4 cellular contexts compared by ENCODE assay signal in the genomic region with DNA sequence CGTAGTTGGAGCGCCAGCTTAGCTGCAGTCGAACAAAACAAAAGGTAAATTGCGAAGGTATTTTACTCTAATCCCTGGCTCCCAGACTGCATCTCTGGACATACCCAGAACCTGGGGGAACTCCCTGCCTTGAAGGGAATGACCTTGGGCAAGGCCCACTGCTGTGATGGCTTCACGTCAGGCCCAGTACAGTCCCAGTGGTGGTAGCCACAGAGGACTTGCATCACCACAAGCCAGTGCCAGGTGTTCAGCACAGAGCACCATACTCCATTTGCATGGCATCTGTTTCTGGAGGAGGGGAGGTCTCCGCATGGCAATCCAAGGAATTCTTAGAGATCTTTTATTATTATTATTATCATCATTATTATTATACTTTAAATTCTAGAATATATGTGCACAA. TPM values are rescaled to one million over a fixed set of nuclear protein-coding genes. Genes with fewer than 3 reads are reported as not detected.
"Had no signal": no experiment of that assay in that cellular context is flagged by ENCODE, and none has a peak within 500 bp of the region (broad histone marks: within the 10 kb centered on the region; RNA-seq: fewer than 3 reads in every experiment).

No MANE protein-coding gene starts in this region.

- ATAC-seq: GM12878 had no signal

- DNase-seq: GDM1, GF-D8 had no signal

- H3K4me3 ChIP-seq: GM12878 had no signal

RNA-seq across cellular contexts. Expression of a gene that starts 5.6 kb away (rescaled TPM):
- total RNA-seq: G401, GM12878 had no signal

RNA-seq across cellular contexts. Expression of a gene that starts 51.8 kb away (rescaled TPM):
- total RNA-seq: G401, GM12878 had no signal
